Comparison of ENCODE assay signal across 8 cellular contexts in genomic region chr19:1849132-1849474, GRCh38. TPM values are rescaled to one million over a fixed set of nuclear protein-coding genes. Genes with fewer than 3 reads are reported as not detected.
DNase-seq lines count a peak whose midpoint lies in the region; ATAC-seq, FAIRE-seq and TF ChIP-seq lines count a peak whose summit lies in the region.

No MANE protein-coding gene starts in this region.

- no peak for TF ChIP-seq POLR2A in transverse colon (IDR thresholded peaks at IDR 0.05)

- H3K4me1 ChIP-seq in left ventricle myocardium inferior (peaks cover 65% of the 10 kb centered on the region), right atrium auricular region (peaks cover 0 to 61% of the 10 kb centered on the region in 2 donors), keratinocyte (ENCODE audit: control insufficient read depth, extremely low read depth, insufficient read depth, low read length) (peaks cover 41% of the 10 kb centered on the region), transverse colon (peaks cover 31 to 67% (median 62%) of the 10 kb centered on the region in 4 donors)

- H4K20me1 ChIP-seq in keratinocyte (ENCODE audit: control insufficient read depth, extremely low read depth, insufficient read depth, low read length) = peaks cover 11% of the 10 kb centered on the region

- TF ChIP-seq CTCF in left ventricle myocardium inferior (IDR thresholded peaks at IDR 0.05; ENCODE audit: borderline replicate concordance) (no peak), right atrium auricular region (IDR thresholded peaks at IDR 0.05) (no peak), keratinocyte (optimal IDR thresholded peaks at IDR 0.05 in 1 of 3, IDR thresholded peaks at IDR 0.05 in 1 of 3, conservative IDR thresholded peaks at IDR 0.05 in 1 of 3; ENCODE audit: extremely low read depth in 1 of 3, insufficient read depth in 2 of 3, low read length in 3 of 3) (no peak), transverse colon (IDR thresholded peaks at IDR 0.05) (no peak)
- no peak for TF ChIP-seq CTCF in activated CD8-positive, alpha-beta T cell treated with anti-CD3 and anti-CD28 coated beads for 36 hours (IDR thresholded peaks at IDR 0.05)

- no peaks in the 10 kb centered on the region for H3K9me1 ChIP-seq in keratinocyte (ENCODE audit: control insufficient read depth, extremely low read depth, insufficient read depth, low read length)

- dilution Hi-C loops in keratinocyte (cut with MboI; ENCODE audit: extremely low pct_ligation_motif_present, low sequenced_read_pairs) = no loop called here

- peak overlapping the region; percentile 94 for H3K9ac ChIP-seq in keratinocyte (ENCODE audit: control insufficient read depth, extremely low read depth, insufficient read depth, low read length)

- no peak for FAIRE-seq in keratinocyte (lab: Jason Lieb, UNC)

- H3K9me3 ChIP-seq in left ventricle myocardium inferior (replicated peaks) (no peaks in the 10 kb centered on the region), right atrium auricular region (no peaks in the 10 kb centered on the region), keratinocyte (ENCODE audit: control insufficient read depth, low read depth, low read length) (no peaks in the 10 kb centered on the region), transverse colon (no peaks in the 10 kb centered on the region)

- WGBS in transverse colon (ENCODE audit: low coverage in 1 of 2), 2 donors = 52% methylated on average over 5 of the region's 5 CpGs; no CpG with 5 or more reads in 1 of the 2 donors

- CTCF ChIA-PET in activated CD8-positive, alpha-beta T cell treated with anti-CD3 and anti-CD28 coated beads for 36 hours (lab: Charles Lee) = interaction anchor here (1.1 to 2.1 kb wide), 5 partner anchors 9 to 74 kb away, joined by 3 to 9 read pairs (median 5); no protein-coding TSS in a partner anchor

- H3K4me3 Mint-ChIP-seq in activated CD8-positive, alpha-beta T cell treated with anti-CD3 and anti-CD28 coated beads for 36 hours = peak overlapping the region; percentile 66

- H3K27ac ChIP-seq in left ventricle myocardium inferior (replicated peaks) (peak overlapping the region; percentile 99), right atrium auricular region (no peak overlapping the region), keratinocyte (ENCODE audit: control insufficient read depth, insufficient read depth, low read length) (peak overlapping the region; percentile 89), transverse colon (peak overlapping the region; percentile 94 to 99 (median 97))

- H3K27me3 Mint-ChIP-seq in activated CD8-positive, alpha-beta T cell treated with anti-CD3 and anti-CD28 coated beads for 36 hours = no peaks in the 10 kb centered on the region

- peak overlapping the region; percentile 84 for H3K27ac Mint-ChIP-seq in activated CD8-positive, alpha-beta T cell treated with anti-CD3 and anti-CD28 coated beads for 36 hours

- no peak overlapping the region for H2AFZ ChIP-seq in keratinocyte (ENCODE audit: control insufficient read depth, low read length)

- H3K27me3 ChIP-seq in left ventricle myocardium inferior (ENCODE audit: low read depth) (no peaks in the 10 kb centered on the region), right atrium auricular region (no peaks in the 10 kb centered on the region), keratinocyte (ENCODE audit: control insufficient read depth, extremely low read depth, insufficient read depth, low read length) (no peaks in the 10 kb centered on the region), transverse colon (no peaks in the 10 kb centered on the region)

- H3K79me2 ChIP-seq in keratinocyte (ENCODE audit: control insufficient read depth, insufficient read depth, low read length) = peaks cover 63% of the 10 kb centered on the region

- H3K4me2 ChIP-seq in keratinocyte (ENCODE audit: control insufficient read depth, extremely low read depth, insufficient read depth, low read depth, low read length) = peak overlapping the region; percentile 37

- H3K4me3 ChIP-seq in left ventricle myocardium inferior (no peak overlapping the region), right atrium auricular region (no peak overlapping the region), keratinocyte (ENCODE audit: control insufficient read depth in 2 of 3, extremely low read depth in 1 of 3, insufficient read depth in 2 of 3, low read depth in 1 of 3, low read length in 3 of 3) (no peak overlapping the region), transverse colon (no peak overlapping the region)

- peaks cover 12% of the 10 kb centered on the region for H3K36me3 Mint-ChIP-seq in activated CD8-positive, alpha-beta T cell treated with anti-CD3 and anti-CD28 coated beads for 36 hours (ENCODE audit: low read depth)

- no peaks in the 10 kb centered on the region for H3K9me3 Mint-ChIP-seq in activated CD8-positive, alpha-beta T cell treated with anti-CD3 and anti-CD28 coated beads for 36 hours

- H3K36me3 ChIP-seq in left ventricle myocardium inferior (peaks cover 6% of the 10 kb centered on the region), right atrium auricular region (no peaks in the 10 kb centered on the region), keratinocyte (ENCODE audit: control insufficient read depth in 2 of 2, extremely low read depth in 1 of 2, insufficient read depth in 2 of 2, low read length in 2 of 2) (peaks cover 8 to 12% of the 10 kb centered on the region in 2 experiments), transverse colon (no peaks in the 10 kb centered on the region)

- POLR2A ChIA-PET in activated CD8-positive, alpha-beta T cell treated with anti-CD3 and anti-CD28 coated beads for 36 hours (lab: Charles Lee) = interaction anchor here (1.2 kb wide), 1 partner anchor 422 kb away, joined by 3 read pairs; no protein-coding TSS in a partner anchor

- ATAC-seq in activated CD8-positive, alpha-beta T cell treated with anti-CD3 and anti-CD28 coated beads for 36 hours = no peak

- peaks cover 57% of the 10 kb centered on the region for H3K4me1 Mint-ChIP-seq in activated CD8-positive, alpha-beta T cell treated with anti-CD3 and anti-CD28 coated beads for 36 hours (ENCODE audit: low read depth)

- intact Hi-C loops in left ventricle myocardium inferior (cut with micrococcal nuclease) = no loop called here
- intact Hi-C loops in activated CD8-positive, alpha-beta T cell treated with anti-CD3 and anti-CD28 coated beads for 36 hours (cut with micrococcal nuclease) = no loop called here
- intact Hi-C loops in transverse colon (cut with DNase I; ENCODE audit: low total_unique reads) = no loop called here

- in situ Hi-C loops in transverse colon (cut with MboI; ENCODE audit: low pct_ligation_motif_present in 1 of 4, low pct_unique_long_range_greater_than_20kb in 1 of 4, low sequenced_read_pairs in 3 of 4) = no loop called here

- DNase-seq in left ventricle myocardium inferior = no peak
- no peak for DNase-seq in right atrium auricular region (ENCODE audit: low spot score)
- no peak for DNase-seq in activated CD8-positive, alpha-beta T cell treated with anti-CD3 and anti-CD28 coated beads for 36 hours
- DNase-seq in keratinocyte (ENCODE audit: low read depth, low spot score) = no peak
- no peak for DNase-seq in transverse colon
- no peak for DNase-seq in activated CD4-positive, CD25-positive, alpha-beta regulatory T cell (lab: John Stamatoyannopoulos, UW)
- DNase-seq in effector CD4-positive, alpha-beta T cell = no peak
- no peak for DNase-seq in EL

- no peak for TF ChIP-seq EP300 in transverse colon (IDR thresholded peaks at IDR 0.05; ENCODE audit: low read depth)

RNA-seq across cellular contexts. Expression of gene REXO1, which starts 0.8 kb away (rescaled TPM):
- total RNA-seq in left ventricle myocardium inferior = 17.7 TPM
- 10 to 100 TPM in 1 of 2 donors, 1 to 10 TPM in 1; 9.6 to 12.1 TPM for total RNA-seq in right atrium auricular region
- total RNA-seq in activated CD8-positive, alpha-beta T cell treated with anti-CD3 and anti-CD28 coated beads for 36 hours = 10 to 100 TPM; 43.4 to 46.8 TPM
- polyA plus RNA-seq in keratinocyte = 6.1 to 18.6 TPM (median 9.1 TPM) in 3 replicates
- 15.3 TPM for polyA plus RNA-seq in keratinocyte (2011; ENCODE audit: low read depth)
- 8.0 and 14.2 TPM in 2 replicates for polyA plus RNA-seq in keratinocyte (2011; cell fraction: cytosol; rRNA removed)
- polyA plus RNA-seq in keratinocyte (2011; cell fraction: nucleus; rRNA removed) = 41.7 and 47.8 TPM in 2 replicates
- polyA plus RNA-seq in keratinocyte (2012; ENCODE audit: low replicate concordance) = 19.8 and 25.0 TPM in 2 replicates
- 16.5 to 40.9 TPM (median 17.7 TPM) in 3 replicates for polyA minus RNA-seq in keratinocyte
- polyA minus RNA-seq in keratinocyte (2011; cell fraction: cytosol; rRNA and poly(A)+ RNA removed) = 27.4 TPM
- polyA minus RNA-seq in keratinocyte (2011; cell fraction: nucleus; rRNA and poly(A)+ RNA removed) = 12.9 and 19.1 TPM in 2 replicates
- total RNA-seq in transverse colon = 10 to 100 TPM; 36.0 to 95.0 (median 56.3) TPM

RNA-seq across cellular contexts. Expression of gene KLF16, which starts 14.3 kb away (rescaled TPM):
- total RNA-seq in left ventricle myocardium inferior = 6.4 TPM
- total RNA-seq in right atrium auricular region = 1 to 10 TPM; 4.4 to 5.6 TPM
- total RNA-seq in activated CD8-positive, alpha-beta T cell treated with anti-CD3 and anti-CD28 coated beads for 36 hours = 10 to 100 TPM; 25.6 to 27.7 TPM
- 4.9 to 14.7 TPM (median 6.0 TPM) in 3 replicates for polyA plus RNA-seq in keratinocyte
- 2.6 TPM for polyA plus RNA-seq in keratinocyte (2011; ENCODE audit: low read depth)
- 4.7 and 19.3 TPM in 2 replicates for polyA plus RNA-seq in keratinocyte (2011; cell fraction: cytosol; rRNA removed)
- 7.7 and 17.7 TPM in 2 replicates for polyA plus RNA-seq in keratinocyte (2011; cell fraction: nucleus; rRNA removed)
- 13.9 and 30.6 TPM in 2 replicates for polyA plus RNA-seq in keratinocyte (2012; ENCODE audit: low replicate concordance)
- polyA minus RNA-seq in keratinocyte = 1.9 to 11.4 TPM (median 2.2 TPM) in 3 replicates
- polyA minus RNA-seq in keratinocyte (2011; cell fraction: cytosol; rRNA and poly(A)+ RNA removed) = 48.5 TPM
- polyA minus RNA-seq in keratinocyte (2011; cell fraction: nucleus; rRNA and poly(A)+ RNA removed) = 8.2 and 11.3 TPM in 2 replicates
- total RNA-seq in transverse colon = 10 to 100 TPM in 3 of 4 donors, 1 to 10 TPM in 1; 9.0 to 18.3 (median 11.6) TPM

RNA-seq across cellular contexts. Expression of gene ABHD17A, which starts 36.2 kb away (rescaled TPM):
- total RNA-seq in left ventricle myocardium inferior (55.6 TPM), right atrium auricular region (10 to 100 TPM; 92.6 to 99.5 TPM), transverse colon (100 to 1,000 TPM in 3 of 4 donors, 10 to 100 TPM in 1; 90.0 to 179 (median 140) TPM)
- total RNA-seq in activated CD8-positive, alpha-beta T cell treated with anti-CD3 and anti-CD28 coated beads for 36 hours = 100 to 1,000 TPM; 112 to 113 TPM
- polyA plus RNA-seq in keratinocyte = 27.2 to 67.3 TPM (median 31.0 TPM) in 3 replicates
- 9.2 TPM for polyA plus RNA-seq in keratinocyte (2011; ENCODE audit: low read depth)
- 20.8 and 62.5 TPM in 2 replicates for polyA plus RNA-seq in keratinocyte (2011; cell fraction: cytosol; rRNA removed)
- polyA plus RNA-seq in keratinocyte (2011; cell fraction: nucleus; rRNA removed) = 29.9 and 47.5 TPM in 2 replicates
- polyA plus RNA-seq in keratinocyte (2012; ENCODE audit: low replicate concordance) = 20.6 and 43.3 TPM in 2 replicates
- 13.2 to 23.4 TPM (median 20.6 TPM) in 3 replicates for polyA minus RNA-seq in keratinocyte
- polyA minus RNA-seq in keratinocyte (2011; cell fraction: cytosol; rRNA and poly(A)+ RNA removed) = 122 TPM
- polyA minus RNA-seq in keratinocyte (2011; cell fraction: nucleus; rRNA and poly(A)+ RNA removed) = 13.3 and 22.2 TPM in 2 replicates

RNA-seq across cellular contexts. Expression of gene ATP8B3, which starts 37.0 kb away (rescaled TPM):
- total RNA-seq in left ventricle myocardium inferior (0.41 TPM), right atrium auricular region (under 1 TPM; 0.51 to 0.74 TPM), transverse colon (under 1 TPM in 2 of 4 donors, not detected in 2; 0.27 to 0.75 TPM)
- total RNA-seq in activated CD8-positive, alpha-beta T cell treated with anti-CD3 and anti-CD28 coated beads for 36 hours = 1 to 10 TPM; 5.8 to 8.2 TPM
- 0.98 to 2.8 TPM (median 1.2 TPM) in 3 replicates for polyA plus RNA-seq in keratinocyte
- polyA plus RNA-seq in keratinocyte (2011; ENCODE audit: low read depth) = 0.44 TPM
- polyA plus RNA-seq in keratinocyte (2011; cell fraction: cytosol; rRNA removed) = 0.74 and 1.2 TPM in 2 replicates
- 3.3 and 7.1 TPM in 2 replicates for polyA plus RNA-seq in keratinocyte (2011; cell fraction: nucleus; rRNA removed)
- 0.56 and 1.5 TPM in 2 replicates for polyA plus RNA-seq in keratinocyte (2012; ENCODE audit: low replicate concordance)
- 0.82 to 3.7 TPM (median 1.3 TPM) in 3 replicates for polyA minus RNA-seq in keratinocyte
- 2.5 TPM for polyA minus RNA-seq in keratinocyte (2011; cell fraction: cytosol; rRNA and poly(A)+ RNA removed)
- polyA minus RNA-seq in keratinocyte (2011; cell fraction: nucleus; rRNA and poly(A)+ RNA removed) = 1.5 and 1.9 TPM in 2 replicates

RNA-seq across cellular contexts. Expression of gene ADAT3, which starts 56.1 kb away (rescaled TPM):
- total RNA-seq in left ventricle myocardium inferior = 1.8 TPM
- total RNA-seq in right atrium auricular region = 1 to 10 TPM; 1.7 to 4.0 TPM
- total RNA-seq in activated CD8-positive, alpha-beta T cell treated with anti-CD3 and anti-CD28 coated beads for 36 hours = 1 to 10 TPM; 5.3 to 6.7 TPM
- polyA plus RNA-seq in keratinocyte = 0.55 to 0.93 TPM (median 0.85 TPM) in 3 replicates
- polyA plus RNA-seq in keratinocyte (2011; ENCODE audit: low read depth) = 0.69 TPM
- 0.15 and 1.7 TPM in 2 replicates for polyA plus RNA-seq in keratinocyte (2011; cell fraction: cytosol; rRNA removed)
- 1.2 and 2.4 TPM in 2 replicates for polyA plus RNA-seq in keratinocyte (2011; cell fraction: nucleus; rRNA removed)
- 1.9 and 3.4 TPM in 2 replicates for polyA plus RNA-seq in keratinocyte (2012; ENCODE audit: low replicate concordance)
- 0.20 to 0.36 TPM in 2 of 3 replicates, not detected in the other for polyA minus RNA-seq in keratinocyte
- 2.1 TPM for polyA minus RNA-seq in keratinocyte (2011; cell fraction: cytosol; rRNA and poly(A)+ RNA removed)
- 2.1 and 2.6 TPM in 2 replicates for polyA minus RNA-seq in keratinocyte (2011; cell fraction: nucleus; rRNA and poly(A)+ RNA removed)
- total RNA-seq in transverse colon = 10 to 100 TPM; 18.7 to 73.2 (median 30.3) TPM

Comparison
In these comparisons a context has a peak if more than half of its experiments do, and no peak if none do; other contexts are left out.
1. H3K27ac ChIP-seq: peak in left ventricle myocardium inferior (single experiment), keratinocyte (single experiment) and transverse colon (4 of 4); none in right atrium auricular region (0 of 2).